In genomic region chr2:151891566-151892194, GRCh38 we compare ENCODE assay signal across 13 cellular contexts.
DNase-seq lines count a peak whose midpoint lies in the region; ATAC-seq and TF ChIP-seq lines count a peak whose summit lies in the region.
"Had no signal": no experiment of that assay in that cellular context is flagged by ENCODE, and none has a peak within 500 bp of the region (broad histone marks: within the 10 kb centered on the region; RNA-seq: fewer than 3 reads in every experiment).

No MANE protein-coding gene starts in this region.

- H3K9me3 Mint-ChIP-seq in MCF 10A (ENCODE audit: unreplicated experiment): peaks cover 10% of the 10 kb centered on the region
- peaks cover 10 to 26% (median 21%) of the 10 kb centered on the region in 5 experiments for H3K9me3 Mint-ChIP-seq in brain
- H3K9me3 Mint-ChIP-seq in stimulated activated memory B cell treated with anti-CD40 and anti-IgM and Interleukin-4, amounts not matched to agents 10 μg/mL and 1 μg/mL and 100 μg/mL, for 72 hours: peaks cover 7% of the 10 kb centered on the region

- no peaks in the 10 kb centered on the region for H3K36me3 Mint-ChIP-seq in MCF 10A (ENCODE audit: insufficient read depth, unreplicated experiment)
- peaks cover 27% of the 10 kb centered on the region for H3K36me3 Mint-ChIP-seq in brain
- no peaks in the 10 kb centered on the region for H3K36me3 Mint-ChIP-seq in stimulated activated memory B cell treated with anti-CD40 and anti-IgM and Interleukin-4, amounts not matched to agents 10 μg/mL and 1 μg/mL and 100 μg/mL, for 72 hours

- H3K27ac ChIP-seq in tibial artery: peak overlapping the region in 1 of 2 donors; percentile 0

- peaks cover 0 to 4% (median 0%) of the 10 kb centered on the region in 3 donors for H3K9me3 ChIP-seq in tibial artery

- in situ Hi-C loops in T47D (cut with HindIII; ENCODE audit: low pct_unique_long_range_greater_than_20kb, low sequenced_read_pairs): no loop called here

- TF ChIP-seq CTCF in MCF 10A (IDR thresholded peaks at IDR 0.05; ENCODE audit: unreplicated experiment) (no peak), brain (conservative IDR thresholded peaks at IDR 0.05) (no peak), tibial artery (IDR thresholded peaks at IDR 0.05) (no peak)

- H3K4me1 Mint-ChIP-seq in MCF 10A (ENCODE audit: insufficient read depth, unreplicated experiment): no peaks in the 10 kb centered on the region
- peaks cover 29% of the 10 kb centered on the region for H3K4me1 Mint-ChIP-seq in brain
- H3K4me1 Mint-ChIP-seq in stimulated activated memory B cell treated with anti-CD40 and anti-IgM and Interleukin-4, amounts not matched to agents 10 μg/mL and 1 μg/mL and 100 μg/mL, for 72 hours: no peaks in the 10 kb centered on the region

- no peaks in the 10 kb centered on the region for H3K36me3 ChIP-seq in tibial artery

- POLR2A ChIA-PET in MCF 10A (lab: Yijun Ruan, JAX): interaction anchor here (0.9 kb wide), 1 partner anchor 13 kb away, joined by 3 read pairs; no protein-coding TSS in a partner anchor

- BruUV-seq in MCF 10A (replicated peaks; lab: Mats Ljungman, UMichigan): no TSS peak

- DNase-seq in T47D (ENCODE audit: low read depth in 1 of 2, low spot score in 1 of 2) (peak; percentile 11 to 44), MCF 10A (ENCODE audit: unreplicated experiment) (no peak), left kidney (ENCODE audit: low read depth, low spot score) (peak; percentile 53), tibial artery (no peak), SKM-1 treated with dmso at 0.1 percent for 144 hours (lab: John Stamatoyannopoulos, UW; ENCODE audit: unreplicated experiment) (no peak)
- DNase-seq: activated naive CD4-positive, alpha-beta T cell treated with anti-CD3 and anti-CD28 coated beads for 36 hours; NCI-H1048; SHP77 treated with DMSO at 0.1 percent for 48 hours; stimulated activated CD4-positive, alpha-beta T cell treated with anti-CD3 and anti-CD28 coated beads, Interleukin-12 subunit alpha, Interleukin-12 subunit beta, amount 100 ng/mL, for 4 hours had no signal

- H3K4me3 ChIP-seq in tibial artery: peak overlapping the region; percentile 26 to 35

- H3K4me3 Mint-ChIP-seq in MCF 10A (ENCODE audit: unreplicated experiment): no peak overlapping the region
- peak overlapping the region in 2 of 5 experiments; percentile 35 to 39 for H3K4me3 Mint-ChIP-seq in brain
- no peak overlapping the region for H3K4me3 Mint-ChIP-seq in stimulated activated memory B cell treated with anti-CD40 and anti-IgM and Interleukin-4, amounts not matched to agents 10 μg/mL and 1 μg/mL and 100 μg/mL, for 72 hours
- H3K4me3 Mint-ChIP-seq: activated naive CD4-positive, alpha-beta T cell treated with anti-CD3 and anti-CD28 coated beads for 36 hours; neural crest cell had no signal

- no peak for ATAC-seq in stimulated activated memory B cell treated with anti-CD40 and anti-IgM and Interleukin-4, amounts not matched to agents 10 μg/mL and 1 μg/mL and 100 μg/mL, for 72 hours
- no peak for ATAC-seq in HG03469 (IDR thresholded peaks at IDR 0.05; ENCODE audit: unreplicated experiment)

- H3K27ac Mint-ChIP-seq in MCF 10A (ENCODE audit: low read depth, unreplicated experiment) (no peak overlapping the region), brain (peak overlapping the region in 3 of 5 experiments; percentile 1 to 81 (median 49))
- H3K27ac Mint-ChIP-seq in stimulated activated memory B cell treated with anti-CD40 and anti-IgM and Interleukin-4, amounts not matched to agents 10 μg/mL and 1 μg/mL and 100 μg/mL, for 72 hours: no peak overlapping the region
- H3K27ac Mint-ChIP-seq: activated naive CD4-positive, alpha-beta T cell treated with anti-CD3 and anti-CD28 coated beads for 36 hours had no signal

- H3K4me1 ChIP-seq in tibial artery: peaks cover 0 to 21% (median 0%) of the 10 kb centered on the region in 4 donors

- CTCF ChIA-PET in MCF 10A (lab: Yijun Ruan, JAX): interaction anchor here (0.6 to 1.1 kb wide), 3 partner anchors 13 to 1609 kb away, joined by 3 read pairs; no protein-coding TSS in a partner anchor

- intact Hi-C loops in MCF 10A (cut with micrococcal nuclease): no loop called here
- intact Hi-C loops in tibial artery (cut with DNase I; ENCODE audit: low total_unique reads): no loop called here

- no peaks in the 10 kb centered on the region for H3K27me3 ChIP-seq in tibial artery

- no peaks in the 10 kb centered on the region for H3K27me3 Mint-ChIP-seq in MCF 10A (ENCODE audit: insufficient read depth, unreplicated experiment)
- no peaks in the 10 kb centered on the region for H3K27me3 Mint-ChIP-seq in brain
- peaks cover 7% of the 10 kb centered on the region for H3K27me3 Mint-ChIP-seq in stimulated activated memory B cell treated with anti-CD40 and anti-IgM and Interleukin-4, amounts not matched to agents 10 μg/mL and 1 μg/mL and 100 μg/mL, for 72 hours

Comparison
In these comparisons a context has a peak if more than half of its experiments do, and no peak if none do; other contexts are left out.
1. DNase-seq: peak in T47D (2 of 2) and left kidney (single experiment); none in MCF 10A (single experiment), tibial artery (0 of 2) and SKM-1 treated with dmso at 0.1 percent for 144 hours (single experiment).
2. H3K27ac Mint-ChIP-seq: peak in brain (3 of 5); none in MCF 10A (single experiment) and stimulated activated memory B cell treated with anti-CD40 and anti-IgM and Interleukin-4, amounts not matched to agents 10 μg/mL and 1 μg/mL and 100 μg/mL, for 72 hours (single experiment).